24 cellular contexts compared by ENCODE assay signal in the genomic region with DNA sequence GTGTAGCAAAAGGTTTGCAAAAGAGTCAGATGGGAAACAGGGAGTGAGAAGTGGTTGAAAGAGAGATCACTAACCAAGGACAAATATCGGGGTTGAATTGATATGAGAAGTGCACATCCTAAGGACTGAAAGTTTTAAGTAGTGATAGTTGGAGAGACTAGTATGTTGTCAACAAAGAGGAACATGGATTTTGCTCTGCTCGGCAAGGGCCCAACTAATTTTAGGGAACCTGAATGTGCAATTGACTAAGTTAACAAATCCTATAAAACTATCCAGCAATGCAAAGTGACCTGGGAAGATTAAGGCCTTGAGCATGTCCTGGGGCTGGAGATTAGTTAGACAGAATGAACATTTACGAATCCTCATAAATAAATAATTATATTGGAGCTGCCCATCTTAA.
"Had no signal": no experiment of that assay in that cellular context is flagged by ENCODE, and none has a peak within 500 bp of the region (broad histone marks: within the 10 kb centered on the region; RNA-seq: fewer than 3 reads in every experiment).

No MANE protein-coding gene starts in this region.

- DNase-seq: activated B cell treated with CpG ODN at 0.5 μM for 24 hours; activated CD4-positive, alpha-beta memory T cell treated with anti-CD3 and anti-CD28 coated beads for 36 hours; activated CD4-positive, alpha-beta T cell treated with anti-CD3 and anti-CD28 coated beads for 1 hour; activated CD4-positive, alpha-beta T cell treated with anti-CD3 and anti-CD28 coated beads, Interleukin-2, amount 10 ng/mL, durations not matched to agents 24 days and 14 days; activated CD8-positive, alpha-beta memory T cell treated with anti-CD3 and anti-CD28 coated beads for 24 hours; activated effector memory CD4-positive, alpha-beta T cell treated with anti-CD3 and anti-CD28 coated beads, Interleukin-2, amount 50 U/mL, for 16 hours; activated naive CD4-positive, alpha-beta T cell treated with Interleukin-2 at 50 U/mL for 16 hours; activated naive CD8-positive, alpha-beta T cell treated with anti-CD3 and anti-CD28 coated beads, Interleukin-2, amount 50 U/mL, for 24 hours; activated T-cell treated with anti-CD3 and anti-CD28 coated beads, Interleukin-2, amount 50 U/mL, for 4 hours; amniotic stem cell; body of pancreas; central memory CD4-positive, alpha-beta T cell; Karpas-422; NCI-H1105; NCI-H1436 treated with DMSO at 0.1 percent for 48 hours; NCI-H187; NCI-H2081; NCI-H446; NCI-H524; Peyer's patch; SHP77 had no signal

- H3K4me3 ChIP-seq: ascending aorta, body of pancreas, K562, Peyer's patch had no signal

- ATAC-seq: activated naive CD4-positive, alpha-beta T cell treated with anti-CD3 and anti-CD28 coated beads, Interleukin-2, amount 50 U/mL, for 72 hours; activated naive CD8-positive, alpha-beta T cell treated with anti-CD3 and anti-CD28 coated beads, Interleukin-2, amount 50 U/mL, for 24 hours; activated T-cell treated with anti-CD3 and anti-CD28 coated beads, Interleukin-2, amount 50 U/mL, for 4 hours; body of pancreas; K562 had no signal

- H3K4me1 ChIP-seq: body of pancreas, Peyer's patch had no signal

- H3K27ac ChIP-seq: ascending aorta, body of pancreas, Peyer's patch had no signal

- H3K9me3 ChIP-seq: ascending aorta, body of pancreas, Peyer's patch had no signal

- H3K27me3 ChIP-seq: ascending aorta, body of pancreas, Peyer's patch had no signal

- H3K36me3 ChIP-seq: ascending aorta, Peyer's patch had no signal
